16 cellular contexts compared by ENCODE assay signal in the genomic region with DNA sequence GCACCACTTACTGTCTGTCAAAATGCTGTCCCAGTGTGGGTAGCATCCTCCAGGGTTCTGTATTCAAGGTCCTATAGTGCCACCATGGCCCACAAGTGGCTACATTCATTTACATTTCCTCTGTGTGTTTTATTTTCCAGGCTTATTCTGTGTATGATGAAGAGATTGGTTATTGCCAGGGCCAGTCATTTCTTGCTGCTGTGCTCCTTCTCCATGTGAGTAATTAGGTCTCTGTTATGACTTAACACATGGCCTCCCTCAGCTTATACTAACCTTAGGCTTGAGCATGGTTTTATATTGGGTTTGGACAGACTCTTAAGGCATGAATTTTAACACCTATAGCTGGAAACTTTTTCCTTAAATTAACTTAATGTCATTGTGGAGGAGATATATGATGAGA. TPM values are rescaled to one million over a fixed set of nuclear protein-coding genes. Genes with fewer than 3 reads are reported as not detected.
"Had no signal": no experiment of that assay in that cellular context is flagged by ENCODE, and none has a peak within 500 bp of the region (broad histone marks: within the 10 kb centered on the region; RNA-seq: fewer than 3 reads in every experiment).

No MANE protein-coding gene starts in this region.

- H3K27ac Mint-ChIP-seq: mesothelial cell of epicardium; natural killer cell treated with Interleukin-12 subunit alpha and Interleukin-12 subunit beta and Interleukin-15 and Interleukin-18, amount 100 ng/mL, for 72 hours had no signal

- H3K79me2 ChIP-seq: parathyroid adenoma had no signal

- DNase-seq: amniotic stem cell; foreskin melanocyte; hypothalamus; stimulated activated naive CD4-positive, alpha-beta T cell treated with Interleukin-2 at 50 U/mL for 16 hours; trophoblast cell; WERI-Rb-1 had no signal

- H3K4me1 Mint-ChIP-seq: activated naive CD4-positive, alpha-beta T cell treated with anti-CD3 and anti-CD28 coated beads, Interleukin-2, amount 50 U/mL, for 24 hours had no signal

- H3K27me3 ChIP-seq: cardiac muscle cell, neutrophil had no signal

- ATAC-seq: left lobe of liver had no signal

- H3K9ac ChIP-seq: parathyroid adenoma had no signal

- H3K4me3 Mint-ChIP-seq: activated naive CD4-positive, alpha-beta T cell treated with anti-CD3 and anti-CD28 coated beads, Interleukin-2, amount 50 U/mL, for 24 hours; mesothelial cell of epicardium; natural killer cell treated with Interleukin-12 subunit alpha and Interleukin-12 subunit beta and Interleukin-15 and Interleukin-18, amount 100 ng/mL, for 72 hours had no signal

- H3K27me3 Mint-ChIP-seq: activated naive CD4-positive, alpha-beta T cell treated with anti-CD3 and anti-CD28 coated beads, Interleukin-2, amount 50 U/mL, for 24 hours; natural killer cell treated with Interleukin-12 subunit alpha and Interleukin-12 subunit beta and Interleukin-15 and Interleukin-18, amount 100 ng/mL, for 72 hours had no signal

- FAIRE-seq: keratinocyte had no signal

- H3K9me3 ChIP-seq: neutrophil had no signal

- H2AFZ ChIP-seq: parathyroid adenoma had no signal

- H3K27ac ChIP-seq: cardiac muscle cell, epithelial cell of prostate, neutrophil, parathyroid adenoma, WERI-Rb-1 had no signal

- H3K9me3 Mint-ChIP-seq: activated naive CD4-positive, alpha-beta T cell treated with anti-CD3 and anti-CD28 coated beads, Interleukin-2, amount 50 U/mL, for 24 hours; mesothelial cell of epicardium; natural killer cell treated with Interleukin-12 subunit alpha and Interleukin-12 subunit beta and Interleukin-15 and Interleukin-18, amount 100 ng/mL, for 72 hours had no signal

- H3K4me1 ChIP-seq: parathyroid adenoma had no signal

- H3K4me3 ChIP-seq: cardiac muscle cell, lung had no signal

RNA-seq across cellular contexts. Expression of a gene that starts 36.7 kb away (rescaled TPM):
- polyA plus RNA-seq: cardiac muscle cell had no signal
